Comparison of ENCODE assay signal across 10 cellular contexts in the genomic region with DNA sequence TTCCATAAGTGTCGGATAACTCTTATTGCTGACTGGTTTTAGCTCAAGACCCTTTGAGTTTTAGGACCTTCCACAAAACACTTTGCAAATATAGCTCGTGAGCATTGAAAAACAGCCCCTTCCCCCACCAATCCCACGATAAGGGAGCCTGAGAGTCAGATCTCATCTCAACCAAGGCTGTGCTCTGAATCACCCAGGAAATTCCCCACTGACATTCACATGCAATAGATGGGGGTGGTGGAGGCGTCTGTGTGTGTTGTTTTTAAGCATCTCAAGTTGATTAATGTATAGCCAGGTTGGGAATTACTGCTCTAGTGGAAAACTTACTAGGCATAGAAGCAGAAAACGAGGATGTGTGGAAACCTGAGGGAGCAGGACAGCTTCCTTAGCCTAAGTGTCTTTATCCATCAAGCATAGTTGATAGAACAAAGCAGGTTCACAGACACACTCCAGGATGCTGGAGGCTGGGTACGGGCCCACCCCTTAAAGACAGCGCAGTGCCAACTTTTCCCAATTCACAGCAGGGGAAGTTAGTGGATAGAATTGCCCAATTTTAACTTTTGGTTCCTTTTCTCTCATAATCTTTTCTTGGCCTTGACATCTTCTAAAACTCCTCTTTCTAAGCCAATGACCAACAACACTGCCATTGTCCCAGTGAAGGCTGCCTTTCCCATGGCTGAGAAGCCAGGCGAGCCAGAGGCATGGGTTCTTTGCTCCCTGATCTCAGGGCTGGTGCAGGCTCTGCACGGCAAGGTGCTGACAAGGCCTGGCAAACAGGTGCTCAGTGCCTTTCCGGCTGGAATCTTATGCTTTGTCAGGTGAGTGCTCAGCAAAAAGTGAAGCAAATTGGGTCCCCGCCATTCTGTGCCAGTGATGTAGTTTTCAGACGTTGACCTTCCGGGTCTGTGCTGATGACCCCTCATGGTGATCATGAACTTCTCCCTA.
DNase-seq lines count a peak whose midpoint lies in the region; ATAC-seq, FAIRE-seq and TF ChIP-seq lines count a peak whose summit lies in the region.
"Had no signal": no experiment of that assay in that cellular context is flagged by ENCODE, and none has a peak within 500 bp of the region (broad histone marks: within the 10 kb centered on the region; RNA-seq: fewer than 3 reads in every experiment).

No MANE protein-coding gene starts in this region.

- H3K4me3 ChIP-seq in kidney (ENCODE audit: low read length in 2 of 2), result no peak overlapping the region
- H3K4me3 ChIP-seq: lung had no signal

- DNase-seq in activated CD4-positive, alpha-beta T cell treated with anti-CD3 and anti-CD28 coated beads, Interleukin-2, amount 50 U/mL, for 4 hours, result peak; percentile 26 to 38
- DNase-seq in posterior vena cava (ENCODE audit: low spot score), result peak; percentile 71
- DNase-seq in kidney, result no peak
- no peak for DNase-seq in NCI-H1417 (lab: John Stamatoyannopoulos, UW)
- no peak for DNase-seq in T-helper 17 cell
- no peak for DNase-seq in OCI-M1 (lab: John Stamatoyannopoulos, UW)

- no peak overlapping the region for H3K4me3 Mint-ChIP-seq in T-helper 17 cell

- no peak for FAIRE-seq in kidney (lab: Jason Lieb, UNC)
- FAIRE-seq: TTC549 had no signal

- no peaks in the 10 kb centered on the region for H3K4me1 ChIP-seq in kidney (ENCODE audit: control insufficient read depth in 1 of 2, insufficient read depth in 1 of 2, low read depth in 1 of 2, low read length in 2 of 2)

- H3K27ac ChIP-seq in kidney (ENCODE audit: low read depth in 2 of 2, low read length in 2 of 2), result no peak overlapping the region

- H3K9ac ChIP-seq in kidney (ENCODE audit: low read length in 2 of 2), result no peak overlapping the region

- intact Hi-C loops in posterior vena cava (cut with DNase I) (no loop called here), kidney (cut with DNase I) (no loop called here)

- TF ChIP-seq CTCF in kidney (IDR thresholded peaks at IDR 0.05; ENCODE audit: borderline replicate concordance, extremely low read depth, insufficient read depth), result no peak

- H3K9me3 ChIP-seq in kidney (ENCODE audit: control insufficient read depth in 1 of 2, low read length in 2 of 2) (peaks cover 0 to 6% of the 10 kb centered on the region in 2 donors), T-helper 17 cell (ENCODE audit: control insufficient read depth, low read length, poor library complexity, severe bottlenecking) (no peaks in the 10 kb centered on the region)

- peaks cover 3% of the 10 kb centered on the region for H3K4me1 Mint-ChIP-seq in T-helper 17 cell

- ATAC-seq in GM18498 (IDR thresholded peaks at IDR 0.05; ENCODE audit: unreplicated experiment) (peak; percentile 77), HG02610 (IDR thresholded peaks at IDR 0.05; ENCODE audit: unreplicated experiment) (peak; percentile 82), T-helper 17 cell (no peak)

- H3K27me3 Mint-ChIP-seq in T-helper 17 cell, result peaks cover 12% of the 10 kb centered on the region

- H3K36me3 Mint-ChIP-seq in T-helper 17 cell (ENCODE audit: low read depth), result no peaks in the 10 kb centered on the region

- no peaks in the 10 kb centered on the region for H3K36me3 ChIP-seq in kidney (ENCODE audit: control insufficient read depth in 1 of 2, insufficient read depth in 2 of 2, low read length in 2 of 2)

- no peak overlapping the region for H3K27ac Mint-ChIP-seq in T-helper 17 cell

Comparison
In these comparisons a context has a peak if more than half of its experiments do, and no peak if none do; other contexts are left out.
1. DNase-seq: peak in activated CD4-positive, alpha-beta T cell treated with anti-CD3 and anti-CD28 coated beads, Interleukin-2, amount 50 U/mL, for 4 hours (2 of 2) and posterior vena cava (single experiment); none in kidney (single experiment), NCI-H1417 (0 of 3), T-helper 17 cell (0 of 3) and OCI-M1 (single experiment).